18 cellular contexts compared by ENCODE assay signal in genomic region chr3:159721324-159721723, GRCh38.
DNase-seq lines count a peak whose midpoint lies in the region; ATAC-seq and TF ChIP-seq lines count a peak whose summit lies in the region.
"Had no signal": no experiment of that assay in that cellular context is flagged by ENCODE, and none has a peak within 500 bp of the region (broad histone marks: within the 10 kb centered on the region; RNA-seq: fewer than 3 reads in every experiment).

No MANE protein-coding gene starts in this region.

- TF ChIP-seq RAD21 in SK-N-SH (IDR thresholded peaks at IDR 0.05; ENCODE audit: low read length), result no peak

- H2AFZ ChIP-seq in SK-N-SH (ENCODE audit: low read depth) (peak overlapping the region; percentile 35; the same call in 1 of the 2 replicates), GM23248 (no peak overlapping the region), MM.1S (ENCODE audit: low read length) (no peak overlapping the region)

- no peaks in the 10 kb centered on the region for H3K4me1 Mint-ChIP-seq in stimulated activated memory B cell treated with anti-CD40 and anti-IgM and Interleukin-4, amounts not matched to agents 10 μg/mL and 1 μg/mL and 100 μg/mL, for 72 hours
- H3K4me1 Mint-ChIP-seq: CD4-positive, alpha-beta memory T cell had no signal

- H3K27me3 Mint-ChIP-seq in stimulated activated memory B cell treated with anti-CD40 and anti-IgM and Interleukin-4, amounts not matched to agents 10 μg/mL and 1 μg/mL and 100 μg/mL, for 72 hours, result no peaks in the 10 kb centered on the region
- H3K27me3 Mint-ChIP-seq: CD4-positive, alpha-beta memory T cell had no signal

- no peaks in the 10 kb centered on the region for H3K36me3 Mint-ChIP-seq in stimulated activated memory B cell treated with anti-CD40 and anti-IgM and Interleukin-4, amounts not matched to agents 10 μg/mL and 1 μg/mL and 100 μg/mL, for 72 hours
- H3K36me3 Mint-ChIP-seq: CD4-positive, alpha-beta memory T cell had no signal

- no peaks in the 10 kb centered on the region for H3K9me2 ChIP-seq in SK-N-SH
- H3K9me2 ChIP-seq in GM23248 (ENCODE audit: insufficient read depth), result no peaks in the 10 kb centered on the region
- no peaks in the 10 kb centered on the region for H3K9me2 ChIP-seq in MM.1S (replicated peaks; ENCODE audit: insufficient read depth, low read length)

- H3K79me2 ChIP-seq in SK-N-SH (ENCODE audit: insufficient read depth) (no peaks in the 10 kb centered on the region), GM23248 (ENCODE audit: insufficient read depth) (no peaks in the 10 kb centered on the region), MM.1S (ENCODE audit: low read length) (no peaks in the 10 kb centered on the region)

- H3K4me1 ChIP-seq in SK-N-SH (ENCODE audit: control insufficient read depth in 1 of 2, insufficient read depth in 2 of 2, low read depth in 1 of 2, low read length in 1 of 2) (peaks cover 0 to 8% of the 10 kb centered on the region in 2 experiments; a peak in 1 of 4 replicates), GM23248 (ENCODE audit: insufficient read depth) (peaks cover 26% of the 10 kb centered on the region), MM.1S (ENCODE audit: low read length) (peaks cover 2% of the 10 kb centered on the region; the same call in 1 of the 2 replicates)

- H3K4me3 Mint-ChIP-seq in stimulated activated memory B cell treated with anti-CD40 and anti-IgM and Interleukin-4, amounts not matched to agents 10 μg/mL and 1 μg/mL and 100 μg/mL, for 72 hours, result no peak overlapping the region
- H3K4me3 Mint-ChIP-seq: CD4-positive, alpha-beta memory T cell had no signal

- H3K4me2 ChIP-seq in SK-N-SH, result no peak overlapping the region
- H3K4me2 ChIP-seq in GM23248 (ENCODE audit: unreplicated experiment), result no peak overlapping the region
- no peak overlapping the region for H3K4me2 ChIP-seq in MM.1S (ENCODE audit: low read depth, low read length)

- TF ChIP-seq CTCF in SK-N-SH (IDR thresholded peaks at IDR 0.05) (no peak), MM.1S (IDR thresholded peaks at IDR 0.05; ENCODE audit: low read length) (no peak)

- no peaks in the 10 kb centered on the region for H3K9me3 Mint-ChIP-seq in stimulated activated memory B cell treated with anti-CD40 and anti-IgM and Interleukin-4, amounts not matched to agents 10 μg/mL and 1 μg/mL and 100 μg/mL, for 72 hours

- H3K9me3 ChIP-seq in SK-N-SH (no peaks in the 10 kb centered on the region), GM23248 (ENCODE audit: low read depth) (no peaks in the 10 kb centered on the region), MM.1S (replicated peaks; ENCODE audit: insufficient read depth, low read length) (no peaks in the 10 kb centered on the region)

- H3K4me3 ChIP-seq in SK-N-SH (ENCODE audit: low read depth in 2 of 2, low read length in 1 of 2) (no peak overlapping the region), GM23248 (no peak overlapping the region), MM.1S (ENCODE audit: low read length) (no peak overlapping the region)

- 69% methylated on average over 2 of the region's 2 CpGs for WGBS in SK-N-SH (ENCODE audit: low lambda C conversion rate)
- 78 to 86% methylated on average over 2 of the region's 2 CpGs for WGBS in GM23248 (ENCODE audit: low coverage in 1 of 2, low lambda C conversion rate in 2 of 2, missing lambda C conversion rate in 2 of 2), 2 experiments

- H3F3A ChIP-seq in SK-N-SH (replicated peaks; ENCODE audit: insufficient read depth), result no peaks in the 10 kb centered on the region
- H3F3A ChIP-seq in GM23248 (ENCODE audit: insufficient read depth), result 0 out of 2 replicates have a peak, but pooled peaks cover 4% of the 10 kb centered on the region
- H3F3A ChIP-seq in MM.1S (ENCODE audit: insufficient read depth, low read length), result no peaks in the 10 kb centered on the region

- H3K27me3 ChIP-seq in SK-N-SH (ENCODE audit: insufficient read depth), result no peaks in the 10 kb centered on the region
- no peaks in the 10 kb centered on the region for H3K27me3 ChIP-seq in GM23248 (replicated peaks; ENCODE audit: insufficient read depth)
- no peaks in the 10 kb centered on the region for H3K27me3 ChIP-seq in MM.1S (replicated peaks; ENCODE audit: insufficient read depth, low read length)

- H3K27ac Mint-ChIP-seq in stimulated activated memory B cell treated with anti-CD40 and anti-IgM and Interleukin-4, amounts not matched to agents 10 μg/mL and 1 μg/mL and 100 μg/mL, for 72 hours, result no peak overlapping the region
- H3K27ac Mint-ChIP-seq: CD4-positive, alpha-beta memory T cell had no signal

- in situ Hi-C loops in GM23248 (cut with MboI) (no loop called here), G401 (cut with HindIII; ENCODE audit: low sequenced_read_pairs) (no loop called here)

- CTCF ChIA-PET in SK-N-SH (lab: Yijun Ruan, JAX), result no interaction called here

- no peak for DNase-seq in SK-N-SH
- peak; percentile 5 for DNase-seq in GM23248
- DNase-seq in MM.1S, result peak; percentile 2
- no peak for DNase-seq in cerebellar nuclear complex (lab: John Stamatoyannopoulos, UW)
- DNase-seq in G401 (ENCODE audit: low spot score), result no peak
- DNase-seq: C1 segment of cervical spinal cord; Calu3; CD4-positive, alpha-beta memory T cell; COR-L47; DMS53; DMS79 treated with DMSO at 0.1 percent for 48 hours; GF-D8; H7 had no signal

- no peak for TF ChIP-seq EP300 in SK-N-SH (IDR thresholded peaks at IDR 0.05; ENCODE audit: borderline replicate concordance in 1 of 2, low read depth in 1 of 2, low read length in 1 of 2)

- ATAC-seq in SK-N-SH treated with all-trans-retinoic acid at 6 μM for 48 hours (no peak), HG03045 (IDR thresholded peaks at IDR 0.05; ENCODE audit: unreplicated experiment) (no peak)
- ATAC-seq in stimulated activated memory B cell treated with anti-CD40 and anti-IgM and Interleukin-4, amounts not matched to agents 10 μg/mL and 1 μg/mL and 100 μg/mL, for 72 hours, result peak; percentile 20
- ATAC-seq: HCT116 had no signal

- POLR2A ChIA-PET in SK-N-SH (lab: Yijun Ruan, JAX), result no interaction called here

- H3K27ac ChIP-seq in SK-N-SH (ENCODE audit: low read depth in 2 of 2, low read length in 1 of 2) (no peak overlapping the region), GM23248 (no peak overlapping the region), MM.1S (ENCODE audit: low read length) (no peak overlapping the region)
- H3K27ac ChIP-seq: 22Rv1 had no signal

- H3K36me3 ChIP-seq in SK-N-SH (replicated peaks in 1 of 2; ENCODE audit: control insufficient read depth in 1 of 2, insufficient read depth in 2 of 2, low read length in 1 of 2) (no peaks in the 10 kb centered on the region), GM23248 (ENCODE audit: low read depth) (no peaks in the 10 kb centered on the region), MM.1S (replicated peaks; ENCODE audit: insufficient read depth, low read length) (no peaks in the 10 kb centered on the region)

- H4K20me1 ChIP-seq in SK-N-SH (ENCODE audit: insufficient read depth) (no peaks in the 10 kb centered on the region), GM23248 (ENCODE audit: insufficient read depth) (no peaks in the 10 kb centered on the region), MM.1S (ENCODE audit: insufficient read depth, low read length) (no peaks in the 10 kb centered on the region)

- H3K9ac ChIP-seq in SK-N-SH, result no peak overlapping the region
- no peak overlapping the region for H3K9ac ChIP-seq in GM23248
- no peak overlapping the region for H3K9ac ChIP-seq in MM.1S (ENCODE audit: low read length)

TF ChIP-seq in SK-N-SH, 30 proteins besides CTCF, POLR2A, EP300 and RAD21 (continues in another document):
- TF ChIP-seq USF1 (IDR thresholded peaks at IDR 0.05; ENCODE audit: borderline replicate concordance, low read depth) (no peak), FOSL2 (IDR thresholded peaks at IDR 0.05; ENCODE audit: borderline replicate concordance, low read depth) (no peak), GABPA (IDR thresholded peaks at IDR 0.05; ENCODE audit: low read depth) (no peak), MAX (IDR thresholded peaks at IDR 0.05; ENCODE audit: low read depth) (no peak), SMC3 (IDR thresholded peaks at IDR 0.05; ENCODE audit: low read depth, low read length) (no peak)

TF ChIP-seq in SK-N-SH treated with all-trans-retinoic acid at 6 μM for 48 hours, 23 proteins besides CTCF, POLR2A, EP300 and RAD21:
- no peak for TF ChIP-seq TCF4 (CRISPR knock-in tag; IDR thresholded peaks at IDR 0.05; ENCODE audit: borderline replicate concordance)

Comparison
In these comparisons a context has a peak if more than half of its experiments do, and no peak if none do; other contexts are left out.
1. DNase-seq: peak in GM23248 (single experiment) and MM.1S (single experiment); none in SK-N-SH (single experiment), cerebellar nuclear complex (0 of 2) and G401 (single experiment).